ENCODE assay signal across 14 cellular contexts in the genomic region with DNA sequence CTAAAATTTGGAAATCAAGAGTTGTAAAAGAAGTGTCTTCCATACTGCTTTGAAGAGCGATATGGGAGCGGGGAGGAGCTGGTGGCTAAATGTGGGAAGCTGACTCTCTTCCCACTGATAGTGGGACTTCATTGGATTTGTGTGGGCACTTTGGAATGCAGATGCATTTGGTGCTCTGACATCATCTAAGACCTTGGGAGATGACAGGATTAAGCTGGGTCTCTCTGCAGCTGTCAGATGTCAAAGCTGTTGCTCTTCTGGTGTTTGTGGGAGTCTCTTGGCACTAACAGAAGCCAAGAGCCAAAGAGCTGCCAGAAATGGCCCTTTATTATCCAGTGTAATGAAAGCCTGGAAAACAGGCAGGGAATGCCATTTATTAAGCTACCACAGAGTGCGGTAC. TPM values are rescaled to one million over a fixed set of nuclear protein-coding genes. Genes with fewer than 3 reads are reported as not detected.
DNase-seq lines count a peak whose midpoint lies in the region; ATAC-seq, FAIRE-seq and TF ChIP-seq lines count a peak whose summit lies in the region.
"Had no signal": no experiment of that assay in that cellular context is flagged by ENCODE, and none has a peak within 500 bp of the region (broad histone marks: within the 10 kb centered on the region; RNA-seq: fewer than 3 reads in every experiment).

No MANE protein-coding gene starts in this region.

- H3K4me1 Mint-ChIP-seq in HFFc6 (ENCODE audit: low read depth): peaks cover 90% of the 10 kb centered on the region
- peaks cover 71% of the 10 kb centered on the region for H3K4me1 Mint-ChIP-seq in activated CD4-positive, alpha-beta memory T cell treated with anti-CD3 and anti-CD28 coated beads for 36 hours (ENCODE audit: low read depth)

- H3K79me2 ChIP-seq in mesendoderm (ENCODE audit: control insufficient read depth, insufficient read depth, low read length): no peaks in the 10 kb centered on the region

- no peak overlapping the region for H3K23ac ChIP-seq in mesendoderm (ENCODE audit: low read length)

- CTCF ChIA-PET in activated CD4-positive, alpha-beta memory T cell treated with anti-CD3 and anti-CD28 coated beads for 36 hours (lab: Charles Lee): interaction anchor here (0.9 to 4.6 kb wide), 6 partner anchors 12 to 150 kb away, joined by 3 to 13 read pairs (median 6); no protein-coding TSS in a partner anchor

- H4K5ac ChIP-seq in mesendoderm (ENCODE audit: low read length): no peak overlapping the region

- H3K9ac ChIP-seq in mesendoderm (ENCODE audit: low read length): no peak overlapping the region

- no peaks in the 10 kb centered on the region for H3K79me1 ChIP-seq in mesendoderm (ENCODE audit: low read length)

- H3K36me3 ChIP-seq in heart right ventricle: no peaks in the 10 kb centered on the region
- H3K36me3 ChIP-seq in mesendoderm (ENCODE audit: control insufficient read depth, insufficient read depth, low read length): no peaks in the 10 kb centered on the region

- H2AK5ac ChIP-seq in mesendoderm (ENCODE audit: low read length): no peak overlapping the region

- no peak overlapping the region for H4K8ac ChIP-seq in mesendoderm (ENCODE audit: low read depth, low read length)

- H3K18ac ChIP-seq in mesendoderm (ENCODE audit: low read length): no peak overlapping the region

- H3K27ac Mint-ChIP-seq in HFFc6: peak overlapping the region; percentile 46
- peak overlapping the region; percentile 86 for H3K27ac Mint-ChIP-seq in activated CD4-positive, alpha-beta memory T cell treated with anti-CD3 and anti-CD28 coated beads for 36 hours
- H3K27ac Mint-ChIP-seq: IgD-negative memory B cell, type B pancreatic cell had no signal

- H3K4ac ChIP-seq in mesendoderm (ENCODE audit: low read depth, low read length): no peak overlapping the region

- no peak overlapping the region for H3K4me2 ChIP-seq in mesendoderm (ENCODE audit: low read length)

- TF ChIP-seq CTCF in HFFc6 (IDR thresholded peaks at IDR 0.05) (no peak), heart right ventricle (IDR thresholded peaks at IDR 0.05) (no peak)

- H3K4me1 ChIP-seq in heart right ventricle (peaks cover 0 to 44% (median 32%) of the 10 kb centered on the region in 9 donors), mesendoderm (ENCODE audit: control insufficient read depth, low read depth, low read length) (peaks cover 6% of the 10 kb centered on the region)

- no peak overlapping the region for H3K4me3 Mint-ChIP-seq in HFFc6
- H3K4me3 Mint-ChIP-seq in activated CD4-positive, alpha-beta memory T cell treated with anti-CD3 and anti-CD28 coated beads for 36 hours: no peak overlapping the region
- H3K4me3 Mint-ChIP-seq: IgD-negative memory B cell, type B pancreatic cell had no signal

- no peaks in the 10 kb centered on the region for H3K27me3 Mint-ChIP-seq in HFFc6 (ENCODE audit: insufficient read depth)
- no peaks in the 10 kb centered on the region for H3K27me3 Mint-ChIP-seq in activated CD4-positive, alpha-beta memory T cell treated with anti-CD3 and anti-CD28 coated beads for 36 hours
- H3K27me3 Mint-ChIP-seq: type B pancreatic cell had no signal

- intact Hi-C loops in activated CD4-positive, alpha-beta memory T cell treated with anti-CD3 and anti-CD28 coated beads for 36 hours (cut with micrococcal nuclease): loop anchor here (5.0 to 10.0 kb wide), 2 partner anchors 703 to 796 kb away; a partner anchor contains a TSS
- intact Hi-C loops in heart right ventricle (cut with DNase I): no loop called here

- no peaks in the 10 kb centered on the region for H3K9me3 Mint-ChIP-seq in HFFc6
- H3K9me3 Mint-ChIP-seq in activated CD4-positive, alpha-beta memory T cell treated with anti-CD3 and anti-CD28 coated beads for 36 hours: no peaks in the 10 kb centered on the region
- H3K9me3 Mint-ChIP-seq: IgD-negative memory B cell, type B pancreatic cell had no signal

- WGBS in heart right ventricle, 2 donors: 33 to 55% methylated on average over 3 of the region's 3 CpGs
- WGBS in mesendoderm (ENCODE audit: extremely low coverage, insufficient coverage, low lambda C conversion rate): no CpG with 5 or more reads among the region's 3 CpGs

- DNase-seq in DMS 273 (lab: John Stamatoyannopoulos, UW; ENCODE audit: unreplicated experiment) (peak; percentile 34), DMS 273 treated with DMSO at 0.1 percent for 48 hours (lab: John Stamatoyannopoulos, UW) (no peak), HFFc6 (no peak), heart right ventricle (peak in 1 of 2 donors; percentile 15), mesendoderm (no peak), RCC 7860 (ENCODE audit: low spot score) (no peak)
- DNase-seq in activated CD4-positive, alpha-beta memory T cell treated with anti-CD3 and anti-CD28 coated beads for 36 hours: no peak
- DNase-seq: activated gamma-delta T cell, NCI-H146, nucleus accumbens had no signal

- POLR2A ChIA-PET in activated CD4-positive, alpha-beta memory T cell treated with anti-CD3 and anti-CD28 coated beads for 36 hours (lab: Charles Lee): interaction anchor here (0.9 to 1.8 kb wide), 4 partner anchors 12 to 391 kb away, joined by 3 to 7 read pairs (median 4); no protein-coding TSS in a partner anchor

- no peak overlapping the region for H2BK120ac ChIP-seq in mesendoderm (ENCODE audit: low read depth, low read length)

- H2BK15ac ChIP-seq in mesendoderm (replicated peaks; ENCODE audit: low read depth): no peak overlapping the region

- peaks cover 16% of the 10 kb centered on the region; the same call in 1 of the 2 replicates for H3K36me3 Mint-ChIP-seq in HFFc6 (ENCODE audit: low read depth)
- H3K36me3 Mint-ChIP-seq in activated CD4-positive, alpha-beta memory T cell treated with anti-CD3 and anti-CD28 coated beads for 36 hours: peaks cover 7% of the 10 kb centered on the region
- H3K36me3 Mint-ChIP-seq: IgD-negative memory B cell, type B pancreatic cell had no signal

- FAIRE-seq in RCC 7860 (lab: Jason Lieb, UNC): no peak

- no peak overlapping the region for H3K56ac ChIP-seq in mesendoderm (ENCODE audit: low read length)

- H2BK5ac ChIP-seq in mesendoderm (ENCODE audit: low read length): no peak overlapping the region

- no peaks in the 10 kb centered on the region for H3K27me3 ChIP-seq in heart right ventricle
- no peaks in the 10 kb centered on the region for H3K27me3 ChIP-seq in mesendoderm (ENCODE audit: insufficient read depth, low read length, poor library complexity)

- H3K4me3 ChIP-seq in heart right ventricle (no peak overlapping the region), mesendoderm (ENCODE audit: low read length) (no peak overlapping the region)

- H3K27ac ChIP-seq in heart right ventricle (peak overlapping the region in 8 of 10 donors; percentile 34 to 79 (median 48)), mesendoderm (ENCODE audit: low read depth, low read length) (no peak overlapping the region)
- H3K27ac ChIP-seq: 22Rv1 had no signal

- ATAC-seq in heart right ventricle (peak; percentile 37 to 86 (median 72)), GM18502 (IDR thresholded peaks at IDR 0.05; ENCODE audit: poor library complexity, unreplicated experiment) (no peak)

- no peaks in the 10 kb centered on the region for H3K9me3 ChIP-seq in heart right ventricle

RNA-seq across cellular contexts. Expression of a gene that starts 20.5 kb away (rescaled TPM):
- 10 to 100 TPM; 46.1 to 54.5 (median 51.3) TPM for total RNA-seq in HFFc6 (2021; fragmentation: NEBNext Ultra II Directional; extraction: Animal tissue kit (Norgen Biotek cat#: 25700))
- total RNA-seq in activated CD4-positive, alpha-beta memory T cell treated with anti-CD3 and anti-CD28 coated beads for 36 hours: 10 to 100 TPM; 36.8 to 39.0 TPM
- total RNA-seq in heart right ventricle: 10 to 100 TPM in 9 of 10 donors, 1 to 10 TPM in 1; 8.4 to 41.0 (median 23.3) TPM
- polyA plus RNA-seq in heart right ventricle: 10 to 100 TPM in 1 of 2 donors, 1 to 10 TPM in 1; 7.3 to 16.1 TPM
- 5.0 TPM for polyA plus RNA-seq in mesendoderm (2013, experiment 1 of 2)
- polyA plus RNA-seq in mesendoderm (2013, experiment 2 of 2): 5.0 TPM
- polyA plus RNA-seq: IgD-negative memory B cell had no signal
